In the genomic region with DNA sequence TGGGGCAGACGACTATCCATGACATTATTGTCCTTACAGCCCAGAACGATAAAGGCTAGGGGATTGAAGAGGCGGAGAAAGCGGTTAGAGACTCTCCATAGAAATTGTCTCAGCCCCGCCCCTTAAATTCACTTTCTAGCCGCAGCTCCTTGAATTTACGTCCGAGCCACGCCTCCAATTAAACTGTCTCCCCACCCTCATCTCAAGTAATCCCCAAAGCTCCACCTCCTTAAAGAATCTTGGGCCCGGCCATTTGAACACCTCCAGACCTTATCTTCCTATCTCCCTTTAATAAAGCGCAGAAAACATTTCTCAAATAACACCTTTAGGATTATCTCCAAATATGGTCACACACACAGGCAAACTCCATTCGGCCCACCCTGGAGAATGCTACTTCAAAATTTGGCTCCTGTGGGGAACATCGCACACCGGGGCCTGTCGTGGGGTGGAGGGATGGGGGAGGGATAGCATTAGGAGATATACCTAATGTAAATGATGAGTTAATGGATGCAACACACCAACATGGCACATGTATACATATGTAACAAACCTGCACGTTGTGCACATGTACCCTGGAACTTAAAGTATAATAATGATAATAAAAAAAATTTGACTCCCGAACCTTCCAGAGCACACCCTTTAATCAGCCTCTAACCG, we compare ENCODE assay signal across 7 cellular contexts. TPM values are rescaled to one million over a fixed set of nuclear protein-coding genes. Genes with fewer than 3 reads are reported as not detected.
DNase-seq lines count a peak whose midpoint lies in the region; ATAC-seq and TF ChIP-seq lines count a peak whose summit lies in the region.

No MANE protein-coding gene starts in this region.

- DNase-seq in GM12864 (ENCODE audit: low read depth): no peak
- peak; percentile 80 for DNase-seq in HT1080 (ENCODE audit: low read depth)
- peak; percentile 70 for DNase-seq in SK-N-DZ (ENCODE audit: low spot score)
- DNase-seq in left colon: peak; percentile 67 to 80
- DNase-seq in SKM-1 (lab: John Stamatoyannopoulos, UW; ENCODE audit: unreplicated experiment): no peak

- H3K4me1 Mint-ChIP-seq in stimulated activated naive CD8-positive, alpha-beta T cell treated with anti-CD3 and anti-CD28 coated beads, Interleukin-15, Interleukin-2, amounts not matched to agents 100 ng/mL and 50 ng/mL, for 24 hours (ENCODE audit: low read depth): peaks cover 18% of the 10 kb centered on the region

- H3K36me3 Mint-ChIP-seq in stimulated activated naive CD8-positive, alpha-beta T cell treated with anti-CD3 and anti-CD28 coated beads, Interleukin-15, Interleukin-2, amounts not matched to agents 100 ng/mL and 50 ng/mL, for 24 hours (ENCODE audit: low read depth): no peaks in the 10 kb centered on the region

- peak overlapping the region; percentile 59 for H3K4me3 ChIP-seq in GM12864 (ENCODE audit: low read depth, low read length)

- peak overlapping the region; percentile 97 for H3K27ac Mint-ChIP-seq in stimulated activated naive CD8-positive, alpha-beta T cell treated with anti-CD3 and anti-CD28 coated beads, Interleukin-15, Interleukin-2, amounts not matched to agents 100 ng/mL and 50 ng/mL, for 24 hours

- H3K27me3 Mint-ChIP-seq in stimulated activated naive CD8-positive, alpha-beta T cell treated with anti-CD3 and anti-CD28 coated beads, Interleukin-15, Interleukin-2, amounts not matched to agents 100 ng/mL and 50 ng/mL, for 24 hours: no peaks in the 10 kb centered on the region

- no peaks in the 10 kb centered on the region for H3K9me3 Mint-ChIP-seq in stimulated activated naive CD8-positive, alpha-beta T cell treated with anti-CD3 and anti-CD28 coated beads, Interleukin-15, Interleukin-2, amounts not matched to agents 100 ng/mL and 50 ng/mL, for 24 hours

- ATAC-seq in left colon: peak; percentile 74

- no peak for TF ChIP-seq CTCF in GM12864 (IDR thresholded peaks at IDR 0.05; ENCODE audit: low read depth, low read length, missing control alignments)

- H3K27ac ChIP-seq in cingulate gyrus (ENCODE audit: low read depth, low read length): peak overlapping the region; percentile 98

- intact Hi-C loops in left colon (cut with DNase I, micrococcal nuclease): no loop called here

- peak overlapping the region; percentile 89 for H3K4me3 Mint-ChIP-seq in stimulated activated naive CD8-positive, alpha-beta T cell treated with anti-CD3 and anti-CD28 coated beads, Interleukin-15, Interleukin-2, amounts not matched to agents 100 ng/mL and 50 ng/mL, for 24 hours

RNA-seq across cellular contexts. Expression of a gene that starts 7.2 kb away (rescaled TPM):
- 0.13 TPM in 1 of 2 replicates, not detected in the other for total RNA-seq in HT1080 (2014; rRNA removed; shearing (Covaris generic))
- 0.02 TPM in 1 of 2 replicates, not detected in the other for polyA plus RNA-seq in HT1080 (2015; cell fraction: cytosol; rRNA removed)
- not detected in 2 replicates for polyA plus RNA-seq in HT1080 (2015; cell fraction: nucleus; rRNA removed)
- polyA plus RNA-seq in SK-N-DZ (2014; cell fraction: cytosol; rRNA removed): 1.3 and 4.1 TPM in 2 replicates
- polyA plus RNA-seq in SK-N-DZ (2014; cell fraction: nucleus; rRNA removed): 1.5 and 8.2 TPM in 2 replicates
- total RNA-seq in left colon: 10 to 100 TPM; 13.9 to 15.7 TPM

RNA-seq across cellular contexts. Expression of a gene that starts 16.3 kb away (rescaled TPM):
- 126 and 199 TPM in 2 replicates for total RNA-seq in HT1080 (2014; rRNA removed; shearing (Covaris generic))
- 159 and 183 TPM in 2 replicates for polyA plus RNA-seq in HT1080 (2015; cell fraction: cytosol; rRNA removed)
- polyA plus RNA-seq in HT1080 (2015; cell fraction: nucleus; rRNA removed): 50.7 and 61.2 TPM in 2 replicates
- 3.0 and 4.3 TPM in 2 replicates for polyA plus RNA-seq in SK-N-DZ (2014; cell fraction: cytosol; rRNA removed)
- 0.61 and 4.2 TPM in 2 replicates for polyA plus RNA-seq in SK-N-DZ (2014; cell fraction: nucleus; rRNA removed)
- total RNA-seq in left colon: 100 to 1,000 TPM; 140 to 142 TPM

RNA-seq across cellular contexts. Expression of a gene that starts 30.8 kb away (rescaled TPM):
- total RNA-seq in HT1080 (2014; rRNA removed; shearing (Covaris generic)): 4.3 and 5.6 TPM in 2 replicates
- polyA plus RNA-seq in HT1080 (2015; cell fraction: cytosol; rRNA removed): 8.2 and 9.1 TPM in 2 replicates
- polyA plus RNA-seq in HT1080 (2015; cell fraction: nucleus; rRNA removed): 14.3 and 15.3 TPM in 2 replicates
- 0.42 TPM in 1 of 2 replicates, not detected in the other for polyA plus RNA-seq in SK-N-DZ (2014; cell fraction: cytosol; rRNA removed)
- polyA plus RNA-seq in SK-N-DZ (2014; cell fraction: nucleus; rRNA removed): not detected in 2 replicates
- total RNA-seq in left colon: 10 to 100 TPM; 11.5 to 15.1 TPM

RNA-seq across cellular contexts. Expression of a gene that starts 31.8 kb away (rescaled TPM):
- total RNA-seq in HT1080 (2014; rRNA removed; shearing (Covaris generic)): 27.6 and 30.2 TPM in 2 replicates
- 23.5 and 23.6 TPM in 2 replicates for polyA plus RNA-seq in HT1080 (2015; cell fraction: cytosol; rRNA removed)
- 30.7 and 31.7 TPM in 2 replicates for polyA plus RNA-seq in HT1080 (2015; cell fraction: nucleus; rRNA removed)
- polyA plus RNA-seq in SK-N-DZ (2014; cell fraction: cytosol; rRNA removed): 31.4 and 36.0 TPM in 2 replicates
- 14.1 and 14.9 TPM in 2 replicates for polyA plus RNA-seq in SK-N-DZ (2014; cell fraction: nucleus; rRNA removed)
- 10 to 100 TPM; 21.7 to 23.8 TPM for total RNA-seq in left colon

RNA-seq across cellular contexts. Expression of a gene that starts 44.6 kb away (rescaled TPM):
- 0.23 and 0.70 TPM in 2 replicates for total RNA-seq in HT1080 (2014; rRNA removed; shearing (Covaris generic))
- polyA plus RNA-seq in HT1080 (2015; cell fraction: cytosol; rRNA removed): 0.23 and 0.26 TPM in 2 replicates
- 0.13 and 0.71 TPM in 2 replicates for polyA plus RNA-seq in HT1080 (2015; cell fraction: nucleus; rRNA removed)
- 85.8 and 95.0 TPM in 2 replicates for polyA plus RNA-seq in SK-N-DZ (2014; cell fraction: cytosol; rRNA removed)
- 34.6 and 45.1 TPM in 2 replicates for polyA plus RNA-seq in SK-N-DZ (2014; cell fraction: nucleus; rRNA removed)
- 1 to 10 TPM; 4.6 to 6.9 TPM for total RNA-seq in left colon

Comparison
In these comparisons a context has a peak if more than half of its experiments do, and no peak if none do; other contexts are left out.
1. DNase-seq: peak in HT1080 (single experiment), SK-N-DZ (single experiment) and left colon (2 of 2); none in GM12864 (single experiment) and SKM-1 (single experiment).
2. RNA of a gene that starts 7.2 kb away (total RNA-seq): 13.9 to 15.7 TPM in left colon; 0.13 TPM in HT1080; every median in the first group is over 10 times any median in the second.